Comparison of ENCODE assay signal across 8 cellular contexts in the genomic region with DNA sequence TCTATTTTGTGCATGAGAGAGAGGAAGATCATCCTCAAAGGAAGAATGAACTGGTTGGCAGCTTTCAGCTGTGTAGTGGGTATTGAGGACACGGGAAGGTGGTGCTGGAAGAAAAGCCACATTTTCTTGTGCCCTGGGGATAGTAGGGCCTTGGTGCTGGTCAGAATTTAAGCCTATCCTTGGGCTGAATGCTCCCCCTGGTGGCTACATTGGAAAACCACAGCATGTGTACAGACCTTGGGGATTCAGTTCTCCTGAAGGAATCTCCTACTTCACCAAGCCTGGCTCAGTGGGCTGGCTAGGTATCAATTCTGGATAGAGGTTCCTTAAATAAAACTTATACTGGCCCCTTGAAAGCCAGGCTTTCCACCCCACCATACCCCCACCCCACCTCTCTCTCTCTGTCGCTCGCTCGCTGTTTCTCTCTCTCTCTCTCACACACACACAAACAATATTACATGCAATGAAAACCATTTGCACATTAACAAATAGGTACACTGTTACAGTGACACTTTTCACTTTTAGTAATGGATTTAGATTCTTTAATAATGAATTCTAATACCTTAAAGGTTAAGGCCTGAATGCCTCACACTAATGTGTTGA. TPM values are rescaled to one million over a fixed set of nuclear protein-coding genes. Genes with fewer than 3 reads are reported as not detected.
A peak's percentile ranks its signal among the peaks of the same experiment; 100 is the strongest.
DNase-seq lines count a peak whose midpoint lies in the region; ATAC-seq and TF ChIP-seq lines count a peak whose summit lies in the region.

No MANE protein-coding gene starts in this region.

- H3K36me3 Mint-ChIP-seq in activated CD8-positive, alpha-beta T cell treated with anti-CD3 and anti-CD28 coated beads for 36 hours (ENCODE audit: low read depth), result no peaks in the 10 kb centered on the region
- no peaks in the 10 kb centered on the region for H3K36me3 Mint-ChIP-seq in effector memory CD8-positive, alpha-beta T cell (ENCODE audit: insufficient read depth)

- 57 to 73% methylated on average over 3 to 4 of the region's 4 CpGs for WGBS in gastroesophageal sphincter (ENCODE audit: low coverage in 1 of 2), 2 donors
- WGBS in psoas muscle, 3 donors, result 72 to 75% (median 75%) methylated on average over 4 of the region's 4 CpGs

- no peak for TF ChIP-seq POLR2A in GM18505 (IDR thresholded peaks at IDR 0.05; ENCODE audit: borderline replicate concordance, extremely low read depth, insufficient read depth, insufficient read length)
- no peak for TF ChIP-seq POLR2A in gastroesophageal sphincter (IDR thresholded peaks at IDR 0.05)

- CTCF ChIA-PET in activated CD8-positive, alpha-beta T cell treated with anti-CD3 and anti-CD28 coated beads for 36 hours (lab: Charles Lee), result interaction anchor here (1.2 to 3.0 kb wide), 3 partner anchors 10 to 265 kb away, joined by 3 to 19 read pairs (median 8); no protein-coding TSS in a partner anchor

- no peaks in the 10 kb centered on the region for H3K4me1 ChIP-seq in gastroesophageal sphincter
- H3K4me1 ChIP-seq in psoas muscle, result no peaks in the 10 kb centered on the region

- DNase-seq in NCI-H1930 (lab: John Stamatoyannopoulos, UW) (peak; percentile 22 to 40), psoas muscle (no peak)
- peak; percentile 46 for DNase-seq in activated CD8-positive, alpha-beta T cell treated with anti-CD3 and anti-CD28 coated beads for 36 hours
- no peak for DNase-seq in effector memory CD8-positive, alpha-beta T cell

- no peaks in the 10 kb centered on the region for H3K9me3 Mint-ChIP-seq in activated CD8-positive, alpha-beta T cell treated with anti-CD3 and anti-CD28 coated beads for 36 hours
- H3K9me3 Mint-ChIP-seq in effector memory CD8-positive, alpha-beta T cell, result peaks cover 0 to 3% of the 10 kb centered on the region in 2 donors

- H3K27me3 Mint-ChIP-seq in activated CD8-positive, alpha-beta T cell treated with anti-CD3 and anti-CD28 coated beads for 36 hours, result peaks cover 2% of the 10 kb centered on the region
- H3K27me3 Mint-ChIP-seq in effector memory CD8-positive, alpha-beta T cell, result peaks cover 0 to 12% of the 10 kb centered on the region in 2 donors

- no peaks in the 10 kb centered on the region for H3K4me1 Mint-ChIP-seq in activated CD8-positive, alpha-beta T cell treated with anti-CD3 and anti-CD28 coated beads for 36 hours (ENCODE audit: low read depth)
- H3K4me1 Mint-ChIP-seq in effector memory CD8-positive, alpha-beta T cell (ENCODE audit: low read depth in 2 of 2), result no peaks in the 10 kb centered on the region

- no peak overlapping the region for H3K27ac ChIP-seq in C4-2B
- H3K27ac ChIP-seq in gastroesophageal sphincter, result no peak overlapping the region
- H3K27ac ChIP-seq in psoas muscle, result no peak overlapping the region

- intact Hi-C loops in activated CD8-positive, alpha-beta T cell treated with anti-CD3 and anti-CD28 coated beads for 36 hours (cut with micrococcal nuclease), result loop anchor here (5.0 kb wide), 1 partner anchor 259 kb away; no protein-coding TSS in a partner anchor
- intact Hi-C loops in psoas muscle (cut with DNase I), result no loop called here

- TF ChIP-seq EP300 in gastroesophageal sphincter (IDR thresholded peaks at IDR 0.05), result no peak

- POLR2A ChIA-PET in activated CD8-positive, alpha-beta T cell treated with anti-CD3 and anti-CD28 coated beads for 36 hours (lab: Charles Lee), result no interaction called here

- peak; percentile 66 for ATAC-seq in GM18505 (IDR thresholded peaks at IDR 0.05; ENCODE audit: unreplicated experiment)
- ATAC-seq in HG02885 (IDR thresholded peaks at IDR 0.05; ENCODE audit: poor library complexity, unreplicated experiment), result peak; percentile 98
- ATAC-seq in activated CD8-positive, alpha-beta T cell treated with anti-CD3 and anti-CD28 coated beads for 36 hours, result peak; percentile 51
- ATAC-seq in gastroesophageal sphincter, result no peak
- ATAC-seq in psoas muscle, result no peak
- ATAC-seq in effector memory CD8-positive, alpha-beta T cell (replicated peaks), result no peak

- H3K9me3 ChIP-seq in gastroesophageal sphincter (peaks cover 0 to 7% (median 0%) of the 10 kb centered on the region in 3 donors), psoas muscle (no peaks in the 10 kb centered on the region)

- H3K36me3 ChIP-seq in gastroesophageal sphincter (no peaks in the 10 kb centered on the region), psoas muscle (ENCODE audit: insufficient read depth in 1 of 2, low read depth in 1 of 2) (no peaks in the 10 kb centered on the region)

- H3K4me3 ChIP-seq in gastroesophageal sphincter, result no peak overlapping the region
- no peak overlapping the region for H3K4me3 ChIP-seq in psoas muscle

- H3K27me3 ChIP-seq in gastroesophageal sphincter (no peaks in the 10 kb centered on the region), psoas muscle (ENCODE audit: insufficient read depth in 3 of 3, low read length in 2 of 3) (peaks cover 0 to 1% (median 0%) of the 10 kb centered on the region in 3 donors)

- no peak overlapping the region for H3K27ac Mint-ChIP-seq in activated CD8-positive, alpha-beta T cell treated with anti-CD3 and anti-CD28 coated beads for 36 hours
- no peak overlapping the region for H3K27ac Mint-ChIP-seq in effector memory CD8-positive, alpha-beta T cell

- TF ChIP-seq CTCF in C4-2B (conservative IDR thresholded peaks at IDR 0.05), result peak; percentile 83
- TF ChIP-seq CTCF in activated CD8-positive, alpha-beta T cell treated with anti-CD3 and anti-CD28 coated beads for 36 hours (IDR thresholded peaks at IDR 0.05), result peak; percentile 63
- peak in 3 of 4 experiments; percentile 42 to 58 (median 44) for TF ChIP-seq CTCF in gastroesophageal sphincter (IDR thresholded peaks at IDR 0.05)
- peak; percentile 25 for TF ChIP-seq CTCF in psoas muscle (IDR thresholded peaks at IDR 0.05)

- no peak overlapping the region for H3K4me3 Mint-ChIP-seq in activated CD8-positive, alpha-beta T cell treated with anti-CD3 and anti-CD28 coated beads for 36 hours
- no peak overlapping the region for H3K4me3 Mint-ChIP-seq in effector memory CD8-positive, alpha-beta T cell

RNA-seq across cellular contexts. Expression of a gene that starts 2.8 kb away (rescaled TPM):
- total RNA-seq in activated CD8-positive, alpha-beta T cell treated with anti-CD3 and anti-CD28 coated beads for 36 hours, result not detected
- total RNA-seq in gastroesophageal sphincter, result not detected
- total RNA-seq in psoas muscle, result not detected
- polyA plus RNA-seq in psoas muscle, result not detected

RNA-seq across cellular contexts. Expression of a gene that starts 29.5 kb away (rescaled TPM):
- not detected for total RNA-seq in activated CD8-positive, alpha-beta T cell treated with anti-CD3 and anti-CD28 coated beads for 36 hours
- total RNA-seq in gastroesophageal sphincter (not detected), psoas muscle (not detected)
- not detected for polyA plus RNA-seq in psoas muscle

RNA-seq across cellular contexts. Expression of a gene that starts 37.5 kb away (rescaled TPM):
- not detected for total RNA-seq in activated CD8-positive, alpha-beta T cell treated with anti-CD3 and anti-CD28 coated beads for 36 hours
- total RNA-seq in gastroesophageal sphincter (not detected), psoas muscle (not detected)
- polyA plus RNA-seq in psoas muscle, result not detected

RNA-seq across cellular contexts. Expression of a gene that starts 41.1 kb away (rescaled TPM):
- total RNA-seq in activated CD8-positive, alpha-beta T cell treated with anti-CD3 and anti-CD28 coated beads for 36 hours, result not detected
- total RNA-seq in gastroesophageal sphincter (not detected), psoas muscle (not detected)
- not detected for polyA plus RNA-seq in psoas muscle

RNA-seq across cellular contexts. Expression of a gene that starts 56.7 kb away (rescaled TPM):
- total RNA-seq in activated CD8-positive, alpha-beta T cell treated with anti-CD3 and anti-CD28 coated beads for 36 hours, result not detected
- total RNA-seq in gastroesophageal sphincter (under 1 TPM in 1 of 4 donors, not detected in 3; 0.67 TPM), psoas muscle (not detected)
- not detected for polyA plus RNA-seq in psoas muscle

Comparison
In these comparisons a context has a peak if more than half of its experiments do, and no peak if none do; other contexts are left out.
1. CTCF ChIP-seq: peak in every context shown above with its lines; median percentile 83 in C4-2B; 63 in activated CD8-positive, alpha-beta T cell treated with anti-CD3 and anti-CD28 coated beads for 36 hours; 44 in gastroesophageal sphincter; 25 in psoas muscle.
2. ATAC-seq: peak in GM18505 (single experiment), HG02885 (single experiment) and activated CD8-positive, alpha-beta T cell treated with anti-CD3 and anti-CD28 coated beads for 36 hours (single experiment); none in gastroesophageal sphincter (single experiment), psoas muscle (0 of 4) and effector memory CD8-positive, alpha-beta T cell (single experiment).
3. DNase-seq: peak in NCI-H1930 (2 of 2) and activated CD8-positive, alpha-beta T cell treated with anti-CD3 and anti-CD28 coated beads for 36 hours (single experiment); none in psoas muscle (0 of 2) and effector memory CD8-positive, alpha-beta T cell (0 of 3).